In genomic region chr12:67826946-67827719, GRCh38 we compare ENCODE assay signal across 9 cellular contexts.
DNase-seq lines count a peak whose midpoint lies in the region; ATAC-seq and TF ChIP-seq lines count a peak whose summit lies in the region.
"Had no signal": no experiment of that assay in that cellular context is flagged by ENCODE, and none has a peak within 500 bp of the region (broad histone marks: within the 10 kb centered on the region; RNA-seq: fewer than 3 reads in every experiment).

No MANE protein-coding gene starts in this region.

- no peaks in the 10 kb centered on the region for H3K79me2 ChIP-seq in neural progenitor cell (ENCODE audit: low read depth)

- POLR2A ChIA-PET in AG04450 (lab: Yijun Ruan, JAX): interaction anchor here (0.8 kb wide), 1 partner anchor 53 kb away, joined by 3 read pairs; no protein-coding TSS in a partner anchor

- no peaks in the 10 kb centered on the region for H3K36me3 Mint-ChIP-seq in neural progenitor cell

- H3F3A ChIP-seq in neural progenitor cell (ENCODE audit: low read depth): no peaks in the 10 kb centered on the region

- no peak overlapping the region for H3K27ac Mint-ChIP-seq in neural progenitor cell
- H3K27ac Mint-ChIP-seq: activated naive CD8-positive, alpha-beta T cell treated with anti-CD3 and anti-CD28 coated beads, Interleukin-2, amount 10 ng/mL, durations not matched to agents 7 days and 5 days had no signal

- DNase-seq in AG04450 (ENCODE audit: low read depth, low spot score): no peak
- peak; percentile 13 for DNase-seq in NCI-H69 (lab: John Stamatoyannopoulos, UW)
- DNase-seq in esophagus muscularis mucosa (ENCODE audit: extremely low spot score): no peak
- DNase-seq in neural progenitor cell (ENCODE audit: low spot score): no peak
- no peak for DNase-seq in mesenteric fat pad (ENCODE audit: low spot score)
- no peak for DNase-seq in globus pallidus (ENCODE audit: low spot score)
- DNase-seq in right lobe of liver: no peak
- DNase-seq: activated naive CD8-positive, alpha-beta T cell treated with anti-CD3 and anti-CD28 coated beads, Interleukin-2, amount 10 ng/mL, durations not matched to agents 7 days and 5 days had no signal

- no peaks in the 10 kb centered on the region for H3K27me3 Mint-ChIP-seq in neural progenitor cell (ENCODE audit: insufficient read depth, low read depth)
- H3K27me3 Mint-ChIP-seq: activated naive CD8-positive, alpha-beta T cell treated with anti-CD3 and anti-CD28 coated beads, Interleukin-2, amount 10 ng/mL, durations not matched to agents 7 days and 5 days had no signal

- no peaks in the 10 kb centered on the region for H3K9me3 Mint-ChIP-seq in neural progenitor cell

- H3K36me3 ChIP-seq in esophagus muscularis mucosa (no peaks in the 10 kb centered on the region), neural progenitor cell (no peaks in the 10 kb centered on the region), right lobe of liver (no peaks in the 10 kb centered on the region)

- no peak for ATAC-seq in right lobe of liver
- no peak for ATAC-seq in HG02623 (IDR thresholded peaks at IDR 0.05; ENCODE audit: unreplicated experiment)

- intact Hi-C loops in esophagus muscularis mucosa (cut with DNase I) (loop anchor here (10.0 kb wide), 1 partner anchor 172 kb away; no protein-coding TSS in a partner anchor), right lobe of liver (cut with DNase I) (no loop called here)

- H2AFZ ChIP-seq in neural progenitor cell (replicated peaks): peak overlapping the region; percentile 69

- H3K27ac ChIP-seq in AG04450 (ENCODE audit: low read depth, low read length) (peak overlapping the region; percentile 87), esophagus muscularis mucosa (replicated peaks in 1 of 4) (peak overlapping the region; percentile 82 to 87 (median 86)), neural progenitor cell (no peak overlapping the region), right lobe of liver (peak overlapping the region in 1 of 3 donors; percentile 5)

- TF ChIP-seq CTCF in AG04450 (IDR thresholded peaks at IDR 0.05; ENCODE audit: low read depth, low read length) (no peak), esophagus muscularis mucosa (IDR thresholded peaks at IDR 0.05) (no peak), neural progenitor cell (IDR thresholded peaks at IDR 0.05) (no peak), right lobe of liver (IDR thresholded peaks at IDR 0.05) (no peak)

- 43% methylated on average over 5 of the region's 5 CpGs for WGBS in esophagus muscularis mucosa
- 73% methylated on average over 5 of the region's 5 CpGs for WGBS in right lobe of liver (ENCODE audit: insufficient coverage, low coverage, low lambda C conversion rate, missing lambda C conversion rate)

- H4K20me1 ChIP-seq in neural progenitor cell (ENCODE audit: low read depth): no peaks in the 10 kb centered on the region

- H3K4me1 ChIP-seq in esophagus muscularis mucosa: peaks cover 12 to 36% (median 33%) of the 10 kb centered on the region in 4 donors
- no peaks in the 10 kb centered on the region for H3K4me1 ChIP-seq in neural progenitor cell
- no peaks in the 10 kb centered on the region for H3K4me1 ChIP-seq in right lobe of liver

- no peak for TF ChIP-seq EP300 in esophagus muscularis mucosa (IDR thresholded peaks at IDR 0.05)

- no peak overlapping the region for H3K9ac ChIP-seq in neural progenitor cell

- no peak for TF ChIP-seq POLR2A in esophagus muscularis mucosa (IDR thresholded peaks at IDR 0.05; ENCODE audit: low read depth)
- no peak for TF ChIP-seq POLR2A in right lobe of liver (IDR thresholded peaks at IDR 0.05)

- H3K4me3 ChIP-seq in AG04450 (ENCODE audit: low read depth, low read length) (peak overlapping the region; percentile 68), esophagus muscularis mucosa (peak overlapping the region; percentile 41 to 56 (median 46)), neural progenitor cell (no peak overlapping the region), right lobe of liver (peak overlapping the region in 1 of 3 donors; percentile 2)

- H3K27me3 ChIP-seq in AG04450 (ENCODE audit: control insufficient read depth, insufficient read depth, low read length) (no peaks in the 10 kb centered on the region), esophagus muscularis mucosa (no peaks in the 10 kb centered on the region), neural progenitor cell (no peaks in the 10 kb centered on the region), right lobe of liver (no peaks in the 10 kb centered on the region)

- no peak overlapping the region for H3K4me2 ChIP-seq in neural progenitor cell

- H3K4me1 Mint-ChIP-seq in neural progenitor cell: peaks cover 5% of the 10 kb centered on the region

- CTCF ChIA-PET in AG04450 (lab: Charles Lee): no interaction called here

- H3K9me3 ChIP-seq in AG04450 (ENCODE audit: control insufficient read depth, insufficient read depth, low read length) (no peaks in the 10 kb centered on the region; the same call in 1 of the 2 replicates), esophagus muscularis mucosa (no peaks in the 10 kb centered on the region), neural progenitor cell (ENCODE audit: low read depth) (no peaks in the 10 kb centered on the region), right lobe of liver (no peaks in the 10 kb centered on the region)

- no peak overlapping the region for H3K4me3 Mint-ChIP-seq in neural progenitor cell
- H3K4me3 Mint-ChIP-seq: activated naive CD8-positive, alpha-beta T cell treated with anti-CD3 and anti-CD28 coated beads, Interleukin-2, amount 10 ng/mL, durations not matched to agents 7 days and 5 days had no signal
